ENCODE assay signal across 12 cellular contexts in genomic region chr17:40339068-40339699, GRCh38. TPM values are rescaled to one million over a fixed set of nuclear protein-coding genes. Genes with fewer than 3 reads are reported as not detected.
DNase-seq lines count a peak whose midpoint lies in the region; ATAC-seq, FAIRE-seq and TF ChIP-seq lines count a peak whose summit lies in the region.
"Had no signal": no experiment of that assay in that cellular context is flagged by ENCODE, and none has a peak within 500 bp of the region (broad histone marks: within the 10 kb centered on the region; RNA-seq: fewer than 3 reads in every experiment).

No MANE protein-coding gene starts in this region.

- TF ChIP-seq POLR2A in spleen (IDR thresholded peaks at IDR 0.05) (no peak), prostate gland (IDR thresholded peaks at IDR 0.05) (no peak)

- H3K27me3 ChIP-seq in RWPE2 (ENCODE audit: insufficient read depth, poor library complexity, severe bottlenecking), result no peaks in the 10 kb centered on the region
- no peaks in the 10 kb centered on the region for H3K27me3 ChIP-seq in left ventricle myocardium inferior (ENCODE audit: low read depth)
- H3K27me3 ChIP-seq in spleen (replicated peaks in 1 of 7), result no peaks in the 10 kb centered on the region
- no peaks in the 10 kb centered on the region for H3K27me3 ChIP-seq in prostate gland (replicated peaks; ENCODE audit: insufficient read depth)

- H3K27ac ChIP-seq in RWPE2 (ENCODE audit: poor library complexity, severe bottlenecking) (peak overlapping the region; percentile 3), left ventricle myocardium inferior (replicated peaks) (peak overlapping the region; percentile 97), spleen (peak overlapping the region; percentile 27 to 97 (median 94)), prostate gland (peak overlapping the region in 1 of 2 donors; percentile 44)

- DNase-seq in NCI-H82 (lab: John Stamatoyannopoulos, UW), result peak; percentile 28
- no peak for DNase-seq in NCI-H82 treated with DMSO at 0.1 percent for 48 hours (lab: John Stamatoyannopoulos, UW; ENCODE audit: unreplicated experiment)
- no peak for DNase-seq in RWPE2 (ENCODE audit: low spot score)
- no peak for DNase-seq in left ventricle myocardium inferior
- no peak for DNase-seq in spleen
- no peak for DNase-seq in prostate gland (ENCODE audit: low spot score)
- DNase-seq in NCI-H2107 (lab: John Stamatoyannopoulos, UW), result no peak
- DNase-seq in frontal cortex (ENCODE audit: low spot score in 2 of 2), result no peak
- DNase-seq: activated CD4-positive, alpha-beta T cell treated with anti-CD3 and anti-CD28 coated beads, Interleukin-2, amount 50 U/mL, for 48 hours; anterior cingulate cortex; DND-41 had no signal

- ATAC-seq in RWPE2 (ENCODE audit: low read depth), result no peak

- H3K4me1 ChIP-seq in RWPE2 (ENCODE audit: insufficient read depth, poor library complexity, severe bottlenecking) (peaks cover 26% of the 10 kb centered on the region), left ventricle myocardium inferior (peaks cover 94% of the 10 kb centered on the region), spleen (peaks cover 58 to 100% (median 91%) of the 10 kb centered on the region in 6 donors), prostate gland (replicated peaks) (peaks cover 8% of the 10 kb centered on the region)

- intact Hi-C loops in left ventricle myocardium inferior (cut with micrococcal nuclease), result no loop called here
- intact Hi-C loops in spleen (cut with DNase I; ENCODE audit: low total_unique reads), result no loop called here
- intact Hi-C loops in prostate gland (cut with DNase I), result no loop called here

- H3K9me3 ChIP-seq in RWPE2 (ENCODE audit: severe bottlenecking) (no peaks in the 10 kb centered on the region), left ventricle myocardium inferior (replicated peaks) (no peaks in the 10 kb centered on the region), spleen (no peaks in the 10 kb centered on the region), prostate gland (no peaks in the 10 kb centered on the region)

- peaks cover 7% of the 10 kb centered on the region for H3K36me3 ChIP-seq in RWPE2 (ENCODE audit: low read depth)
- H3K36me3 ChIP-seq in left ventricle myocardium inferior, result no peaks in the 10 kb centered on the region
- peaks cover 0 to 34% (median 0%) of the 10 kb centered on the region in 6 donors for H3K36me3 ChIP-seq in spleen
- no peaks in the 10 kb centered on the region for H3K36me3 ChIP-seq in prostate gland

- H3K4me3 ChIP-seq in RWPE2 (ENCODE audit: severe bottlenecking) (no peak overlapping the region), left ventricle myocardium inferior (no peak overlapping the region), spleen (peak overlapping the region in 2 of 8 donors; percentile 66 to 78), prostate gland (no peak overlapping the region)

- 29 to 39% (median 39%) methylated on average over 11 of the region's 11 CpGs for WGBS in spleen, 5 donors
- 62% methylated on average over 11 of the region's 11 CpGs for WGBS in prostate gland

- no peak for FAIRE-seq in frontal cortex (lab: Jason Lieb, UNC)

- TF ChIP-seq CTCF in RWPE2 (IDR thresholded peaks at IDR 0.05; ENCODE audit: poor library complexity, severe bottlenecking) (no peak), left ventricle myocardium inferior (IDR thresholded peaks at IDR 0.05; ENCODE audit: borderline replicate concordance) (no peak), spleen (IDR thresholded peaks at IDR 0.05 in 8 of 11, conservative IDR thresholded peaks at IDR 0.05 in 3 of 11) (no peak), prostate gland (IDR thresholded peaks at IDR 0.05) (no peak)

RNA-seq across cellular contexts. Expression of gene GJD3, which starts 25.4 kb away (rescaled TPM):
- total RNA-seq in left ventricle myocardium inferior (0.88 TPM), spleen (10 to 100 TPM in 4 of 7 donors, 1 to 10 TPM in 3; 7.3 to 15.0 (median 10.4) TPM), prostate gland (1 to 10 TPM in 1 of 2 donors, under 1 TPM in 1; 0.82 to 5.3 TPM), frontal cortex (not detected)
- polyA plus RNA-seq in spleen, result 1 to 10 TPM in 1 of 3 donors, under 1 TPM in 2; 0.20 to 1.1 (median 0.33) TPM
- total RNA-seq: A172 had no signal

RNA-seq across cellular contexts. Expression of gene RARA, which starts 30.2 kb away (rescaled TPM):
- 17.1 TPM for total RNA-seq in left ventricle myocardium inferior
- 10 to 100 TPM; 56.6 to 95.1 (median 71.2) TPM for total RNA-seq in spleen
- 10 to 100 TPM; 13.3 to 28.3 (median 14.8) TPM for polyA plus RNA-seq in spleen
- total RNA-seq in prostate gland, result 10 to 100 TPM; 24.4 to 70.6 TPM
- 4.9 TPM for total RNA-seq in frontal cortex

RNA-seq across cellular contexts. Expression of gene CDC6, which starts 51.5 kb away (rescaled TPM):
- total RNA-seq in left ventricle myocardium inferior, result 0.55 TPM
- 10 to 100 TPM in 2 of 7 donors, 1 to 10 TPM in 5; 4.2 to 11.6 (median 5.7) TPM for total RNA-seq in spleen
- 1 to 10 TPM; 1.2 to 4.8 (median 4.1) TPM for polyA plus RNA-seq in spleen
- total RNA-seq in prostate gland, result 10 to 100 TPM in 1 of 2 donors, 1 to 10 TPM in 1; 2.1 to 10.3 TPM
- total RNA-seq in frontal cortex, result 2.4 TPM
